Comparison of ENCODE assay signal across 8 cellular contexts in the genomic region with DNA sequence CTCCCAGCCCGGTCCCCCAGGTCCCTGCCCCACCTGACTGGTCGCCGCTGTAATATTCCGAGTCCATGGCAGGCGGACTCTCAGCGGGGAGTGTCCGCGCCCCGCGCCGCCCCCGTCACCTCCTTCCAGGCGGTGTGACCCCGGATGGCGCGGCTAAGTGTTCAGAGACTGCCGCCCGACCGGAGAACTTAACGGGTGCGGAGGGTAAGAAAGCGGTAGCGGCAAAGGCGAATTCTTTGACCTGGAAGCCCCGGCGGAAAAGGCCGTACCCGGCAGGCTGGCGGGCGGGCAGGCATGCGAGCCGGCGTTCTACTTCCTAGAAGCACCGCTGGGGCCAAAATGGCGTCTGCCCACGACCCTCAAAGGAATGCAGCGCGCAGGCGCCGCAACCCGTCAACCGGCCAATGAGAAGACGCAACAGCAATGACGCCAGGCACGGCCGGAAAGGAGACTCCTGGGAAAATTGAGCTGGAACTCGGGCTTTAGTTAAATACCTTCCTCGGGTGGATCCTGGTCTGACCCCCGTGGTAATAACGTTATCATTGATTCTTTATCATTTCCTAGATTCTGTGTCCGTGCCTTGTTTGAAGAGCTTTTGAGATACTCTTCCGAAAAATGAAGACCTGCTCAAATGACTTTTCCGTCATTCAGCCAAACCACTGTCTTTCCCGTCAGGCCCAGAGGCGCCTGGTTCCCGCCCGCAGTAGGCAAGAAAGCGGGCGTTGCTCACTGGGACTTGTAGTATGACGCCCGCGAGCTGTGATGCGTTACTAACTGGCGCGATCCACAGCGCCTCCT. TPM values are rescaled to one million over a fixed set of nuclear protein-coding genes. Genes with fewer than 3 reads are reported as not detected.
DNase-seq lines count a peak whose midpoint lies in the region; ATAC-seq and TF ChIP-seq lines count a peak whose summit lies in the region.

Gene IWS1 (minus strand): TSS at position 348 of the 798 bp plus-strand sequence. CDS start 281 bp downstream, at position 67.

- H3K27ac ChIP-seq in SK-N-MC (peak within 1 kb of the TSS; percentile 97), gastroesophageal sphincter (peak within 1 kb of the TSS; percentile 73 to 99 (median 96)), neutrophil (peak within 1 kb of the TSS; percentile 87), substantia nigra (ENCODE audit: low read depth, low read length, poor library complexity, severe bottlenecking) (peak within 1 kb of the TSS; percentile 84)

- no peaks in the 10 kb centered on the region for H3K9me3 Mint-ChIP-seq in HFFc6
- no peaks in the 10 kb centered on the region for H3K9me3 Mint-ChIP-seq in activated naive CD4-positive, alpha-beta T cell treated with anti-CD3 and anti-CD28 coated beads, Interleukin-2, amount 10 ng/mL, durations not matched to agents 7 days and 5 days

- H3K27me3 ChIP-seq in gastroesophageal sphincter (no peaks in the 10 kb centered on the region), neutrophil (no peaks in the 10 kb centered on the region)

- peaks cover 51% of the 10 kb centered on the region for H3K4me1 Mint-ChIP-seq in HFFc6 (ENCODE audit: low read depth)
- H3K4me1 Mint-ChIP-seq in activated naive CD4-positive, alpha-beta T cell treated with anti-CD3 and anti-CD28 coated beads, Interleukin-2, amount 10 ng/mL, durations not matched to agents 7 days and 5 days: peaks cover 27% of the 10 kb centered on the region

- WGBS in gastroesophageal sphincter (ENCODE audit: low coverage in 1 of 2), 2 donors: 0% methylated on average over 35 of the region's 66 CpGs

- peak within 1 kb of the TSS; percentile 99 for H3K27ac Mint-ChIP-seq in HFFc6
- H3K27ac Mint-ChIP-seq in activated naive CD4-positive, alpha-beta T cell treated with anti-CD3 and anti-CD28 coated beads, Interleukin-2, amount 10 ng/mL, durations not matched to agents 7 days and 5 days: peak within 1 kb of the TSS; percentile 95

- H3K36me3 ChIP-seq in SK-N-MC (ENCODE audit: insufficient read depth, low read length) (peaks cover 28% of the 10 kb centered on the region), gastroesophageal sphincter (peaks cover 0 to 17% of the 10 kb centered on the region in 2 donors), neutrophil (peaks cover 24% of the 10 kb centered on the region)

- H3K27me3 Mint-ChIP-seq in HFFc6 (ENCODE audit: insufficient read depth): no peaks in the 10 kb centered on the region
- no peaks in the 10 kb centered on the region for H3K27me3 Mint-ChIP-seq in activated naive CD4-positive, alpha-beta T cell treated with anti-CD3 and anti-CD28 coated beads, Interleukin-2, amount 10 ng/mL, durations not matched to agents 7 days and 5 days

- peak; percentile 60 for TF ChIP-seq POLR2A in NB4 (IDR thresholded peaks at IDR 0.05; ENCODE audit: extremely low read depth, insufficient read length)
- peak; percentile 82 to 84 for TF ChIP-seq POLR2A in gastroesophageal sphincter (IDR thresholded peaks at IDR 0.05)

- peak; percentile 52; the same call in 1 of the 2 replicates for TF ChIP-seq CTCF in HFFc6 (IDR thresholded peaks at IDR 0.05)
- no peak for TF ChIP-seq CTCF in NB4 (IDR thresholded peaks at IDR 0.05; ENCODE audit: low read depth, low read length)
- TF ChIP-seq CTCF in gastroesophageal sphincter (IDR thresholded peaks at IDR 0.05): peak in 3 of 4 experiments; percentile 13 to 69 (median 68)
- peak; percentile 64 for TF ChIP-seq CTCF in neutrophil (IDR thresholded peaks at IDR 0.05)

- peaks cover 13% of the 10 kb centered on the region; the same call in 1 of the 2 replicates for H3K36me3 Mint-ChIP-seq in HFFc6 (ENCODE audit: low read depth)
- peaks cover 16% of the 10 kb centered on the region for H3K36me3 Mint-ChIP-seq in activated naive CD4-positive, alpha-beta T cell treated with anti-CD3 and anti-CD28 coated beads, Interleukin-2, amount 10 ng/mL, durations not matched to agents 7 days and 5 days

- H3K9ac ChIP-seq in SK-N-MC (ENCODE audit: insufficient read length): peak within 1 kb of the TSS; percentile 99

- peak; percentile 97 for ATAC-seq in gastroesophageal sphincter

- H3K4me3 ChIP-seq in NB4 (ENCODE audit: low read depth, low read length) (peak within 1 kb of the TSS; percentile 91), SK-N-MC (peak within 1 kb of the TSS; percentile 99), gastroesophageal sphincter (peak within 1 kb of the TSS; percentile 92 to 97), neutrophil (ENCODE audit: low read depth in 1 of 2, low read length in 1 of 2) (peak within 1 kb of the TSS; percentile 76 to 95)

- H3K4me1 ChIP-seq in gastroesophageal sphincter (peaks cover 0 to 39% (median 6%) of the 10 kb centered on the region in 3 donors), neutrophil (ENCODE audit: control insufficient read depth in 1 of 2, insufficient read depth in 1 of 2, low read depth in 1 of 2, low read length in 1 of 2) (peaks cover 16 to 24% of the 10 kb centered on the region in 2 experiments)

- peak within 1 kb of the TSS; percentile 97 for H3K4me3 Mint-ChIP-seq in HFFc6
- peak within 1 kb of the TSS; percentile 91 for H3K4me3 Mint-ChIP-seq in activated naive CD4-positive, alpha-beta T cell treated with anti-CD3 and anti-CD28 coated beads, Interleukin-2, amount 10 ng/mL, durations not matched to agents 7 days and 5 days

- CTCF ChIA-PET in activated naive CD4-positive, alpha-beta T cell treated with anti-CD3 and anti-CD28 coated beads, Interleukin-2, amount 10 ng/mL, durations not matched to agents 7 days and 5 days (lab: Charles Lee): interaction anchor here (0.9 to 1.8 kb wide), 3 partner anchors 11 to 65 kb away, joined by 3 to 7 read pairs (median 4); no protein-coding TSS in a partner anchor

- peak; percentile 15 for TF ChIP-seq EP300 in gastroesophageal sphincter (IDR thresholded peaks at IDR 0.05)

- H3K9me3 ChIP-seq in SK-N-MC (ENCODE audit: low read depth, low read length) (no peaks in the 10 kb centered on the region), gastroesophageal sphincter (peaks cover 0 to 5% (median 0%) of the 10 kb centered on the region in 3 donors), neutrophil (no peaks in the 10 kb centered on the region)

- DNase-seq in GM04504 (ENCODE audit: low read depth) (peak; percentile 94), HFFc6 (peak; percentile 94), NB4 (ENCODE audit: low read depth) (peak; percentile 98), SK-N-MC (ENCODE audit: low read depth, low spot score) (peak; percentile 88), substantia nigra (lab: John Stamatoyannopoulos, UW) (peak; percentile 72 to 97 (median 91))
- DNase-seq in activated naive CD4-positive, alpha-beta T cell treated with anti-CD3 and anti-CD28 coated beads, Interleukin-2, amount 10 ng/mL, durations not matched to agents 7 days and 5 days: peak; percentile 96

RNA-seq across cellular contexts. Expression of gene IWS1, which starts in this region (rescaled TPM):
- total RNA-seq in HFFc6 (2021; fragmentation: NEBNext Ultra II Directional; extraction: Animal tissue kit (Norgen Biotek cat#: 25700)): 10 to 100 TPM; 34.7 to 44.6 (median 38.3) TPM
- 10 to 100 TPM; 36.9 to 43.9 (median 39.6) TPM for total RNA-seq in gastroesophageal sphincter

Comparison
In these comparisons a context has a peak if more than half of its experiments do, and no peak if none do; other contexts are left out.
1. Peak in every context shown above with its lines: DNase-seq, ATAC-seq, H3K4me3 ChIP-seq and H3K27ac ChIP-seq.